In genomic region chr16:66899310-66899944, GRCh38 we compare ENCODE assay signal across 10 cellular contexts. TPM values are rescaled to one million over a fixed set of nuclear protein-coding genes. Genes with fewer than 3 reads are reported as not detected.
DNase-seq lines count a peak whose midpoint lies in the region; ATAC-seq and TF ChIP-seq lines count a peak whose summit lies in the region.
"Had no signal": no experiment of that assay in that cellular context is flagged by ENCODE, and none has a peak within 500 bp of the region (broad histone marks: within the 10 kb centered on the region; RNA-seq: fewer than 3 reads in every experiment).

No MANE protein-coding gene starts in this region.

- H3K9me3 ChIP-seq in cardiac muscle cell (ENCODE audit: low read depth), result no peaks in the 10 kb centered on the region
- H3K9me3 ChIP-seq in esophagus (ENCODE audit: control insufficient read depth in 2 of 2, insufficient read depth in 1 of 2, low read depth in 1 of 2, low read length in 1 of 2), result no peaks in the 10 kb centered on the region
- H3K9me3 ChIP-seq: mucosa of descending colon had no signal

- H3K36me3 ChIP-seq in cardiac muscle cell (no peaks in the 10 kb centered on the region), esophagus (ENCODE audit: control insufficient read depth in 2 of 2, insufficient read depth in 2 of 2, low read length in 1 of 2) (no peaks in the 10 kb centered on the region)

- DNase-seq in cardiac muscle cell (ENCODE audit: low read depth in 1 of 2, low spot score in 1 of 2) (peak in 1 of 2 donors; percentile 60), cardiac septum (ENCODE audit: low spot score) (no peak), myocyte (ENCODE audit: low read depth) (peak; percentile 57), NCI-H345 (lab: John Stamatoyannopoulos, UW) (no peak), kidney tubule cell (ENCODE audit: low spot score) (no peak)

- H3K4me1 ChIP-seq in cardiac muscle cell (ENCODE audit: low read depth), result peaks cover 67% of the 10 kb centered on the region
- peaks cover 24 to 43% of the 10 kb centered on the region in 2 donors for H3K4me1 ChIP-seq in esophagus (ENCODE audit: control insufficient read depth in 2 of 2, insufficient read depth in 2 of 2, low read length in 1 of 2)

- no peak overlapping the region for H3K4me3 ChIP-seq in cardiac muscle cell
- no peak overlapping the region for H3K4me3 ChIP-seq in esophagus (ENCODE audit: low read depth in 1 of 2, low read length in 2 of 2)
- H3K4me3 ChIP-seq: mucosa of descending colon had no signal

- WGBS in esophagus, 2 donors, result 80 to 82% methylated on average over 6 of the region's 6 CpGs

- TF ChIP-seq CTCF in cardiac muscle cell (IDR thresholded peaks at IDR 0.05; ENCODE audit: low read depth, low read length), result no peak

- ATAC-seq in HG03095 (IDR thresholded peaks at IDR 0.05; ENCODE audit: unreplicated experiment), result no peak
- no peak for ATAC-seq in HG02588 (IDR thresholded peaks at IDR 0.05; ENCODE audit: unreplicated experiment)
- ATAC-seq: HCT116 had no signal

- H3K27ac ChIP-seq in cardiac muscle cell, result peak overlapping the region; percentile 100
- H3K27ac ChIP-seq in esophagus (ENCODE audit: low read depth in 2 of 2, low read length in 1 of 2), result peak overlapping the region; percentile 86 to 97

- H3K27me3 ChIP-seq in cardiac muscle cell (no peaks in the 10 kb centered on the region), esophagus (ENCODE audit: control insufficient read depth in 1 of 2, insufficient read depth in 2 of 2, low read length in 2 of 2) (no peaks in the 10 kb centered on the region)

- intact Hi-C loops in cardiac septum (cut with DNase I), result loop anchor here (5.0 kb wide), 1 partner anchor 258 kb away; the partner anchor contains the start of genes FBXL8 and TRADD

RNA-seq across cellular contexts. Expression of gene PDP2, which starts 19.1 kb away (rescaled TPM):
- total RNA-seq in cardiac muscle cell (6.0 and 19.4 TPM in 2 replicates), cardiac septum (2.7 TPM), myocyte (3.5 and 4.6 TPM in 2 replicates)
- polyA plus RNA-seq in cardiac muscle cell (4.1 and 7.4 TPM in 2 replicates), esophagus (1 to 10 TPM; 2.3 to 2.5 TPM)
- 6.4 TPM for polyA plus RNA-seq in myocyte (2012)

RNA-seq across cellular contexts. Expression of gene CDH16, which starts 19.3 kb away (rescaled TPM):
- 0.07 and 4.4 TPM in 2 replicates for total RNA-seq in cardiac muscle cell
- not detected in 2 replicates for polyA plus RNA-seq in cardiac muscle cell
- total RNA-seq in cardiac septum, result 0.35 TPM
- 1 to 10 TPM; 6.1 to 6.5 TPM for polyA plus RNA-seq in esophagus
- 1.1 TPM in 1 of 2 replicates, not detected in the other for total RNA-seq in myocyte
- polyA plus RNA-seq in myocyte (2012), result not detected

RNA-seq across cellular contexts. Expression of gene RRAD, which starts 25.9 kb away (rescaled TPM):
- total RNA-seq in cardiac muscle cell, result 51.6 and 246 TPM in 2 replicates
- polyA plus RNA-seq in cardiac muscle cell, result 73.8 and 318 TPM in 2 replicates
- 245 TPM for total RNA-seq in cardiac septum
- 100 to 1,000 TPM in 1 of 2 donors, 10 to 100 TPM in 1; 93.6 to 125 TPM for polyA plus RNA-seq in esophagus
- 26.3 and 60.5 TPM in 2 replicates for total RNA-seq in myocyte
- 8.5 TPM for polyA plus RNA-seq in myocyte (2012)

RNA-seq across cellular contexts. Expression of gene CIAO2B, which starts 34.8 kb away (rescaled TPM):
- total RNA-seq in cardiac muscle cell (151 and 184 TPM in 2 replicates), cardiac septum (118 TPM), myocyte (168 and 235 TPM in 2 replicates)
- polyA plus RNA-seq in cardiac muscle cell (194 and 242 TPM in 2 replicates), esophagus (100 to 1,000 TPM; 139 to 266 TPM)
- 253 TPM for polyA plus RNA-seq in myocyte (2012)

RNA-seq across cellular contexts. Expression of gene CES2, which starts 35.9 kb away (rescaled TPM):
- total RNA-seq in cardiac muscle cell, result 67.9 and 84.2 TPM in 2 replicates
- polyA plus RNA-seq in cardiac muscle cell, result 69.1 and 94.3 TPM in 2 replicates
- 64.0 TPM for total RNA-seq in cardiac septum
- 100 to 1,000 TPM; 120 to 128 TPM for polyA plus RNA-seq in esophagus
- 70.7 and 81.0 TPM in 2 replicates for total RNA-seq in myocyte
- polyA plus RNA-seq in myocyte (2012), result 42.7 TPM
